In the genomic region with DNA sequence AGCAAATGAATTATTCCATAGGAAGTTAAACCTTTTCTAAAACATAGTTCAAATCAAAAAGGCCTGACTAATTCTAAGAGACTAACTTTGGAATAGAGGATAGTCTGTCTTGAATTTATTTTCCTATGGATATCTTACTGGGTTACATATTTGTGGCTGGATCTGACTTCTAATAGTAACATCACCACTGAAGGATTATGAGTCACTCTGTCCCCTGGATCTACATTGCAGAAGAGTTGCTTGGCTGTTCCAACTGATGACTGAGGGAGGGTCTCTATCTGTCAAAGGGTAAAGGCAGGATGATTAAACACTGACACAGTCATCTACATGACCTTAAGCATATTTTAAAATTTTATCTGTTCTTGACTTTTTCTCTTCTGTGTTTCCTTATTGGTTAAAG, we compare ENCODE assay signal across 14 cellular contexts.
DNase-seq lines count a peak whose midpoint lies in the region; ATAC-seq and FAIRE-seq lines count a peak whose summit lies in the region.
"Had no signal": no experiment of that assay in that cellular context is flagged by ENCODE, and none has a peak within 500 bp of the region (broad histone marks: within the 10 kb centered on the region; RNA-seq: fewer than 3 reads in every experiment).

No MANE protein-coding gene starts in this region.

- peak; percentile 87 for FAIRE-seq in RCC 7860 (lab: Jason Lieb, UNC)

- ATAC-seq in HG02571 (IDR thresholded peaks at IDR 0.05; ENCODE audit: unreplicated experiment), result no peak
- ATAC-seq: activated CD8-positive, alpha-beta T cell treated with anti-CD3 and anti-CD28 coated beads for 36 hours; activated naive CD4-positive, alpha-beta T cell treated with anti-CD3 and anti-CD28 coated beads, Interleukin-2, amount 50 U/mL, for 72 hours; mucosa of descending colon; stimulated activated naive CD8-positive, alpha-beta T cell treated with anti-CD3 and anti-CD28 coated beads, Interleukin-15, amount 100 ng/mL, for 72 hours had no signal

- DNase-seq in EH (ENCODE audit: low read depth) (peak; percentile 93), RCC 7860 (ENCODE audit: low spot score) (peak; percentile 82), dermis microvascular lymphatic vessel endothelial cell (ENCODE audit: low read depth in 2 of 2) (peak; percentile 43 to 66), non-pigmented ciliary epithelial cell (ENCODE audit: low read depth) (peak; percentile 79), SHP77 (lab: John Stamatoyannopoulos, UW) (no peak), KBM-7 (no peak), NCI-H510A treated with DMSO at 0.1 percent for 48 hours (lab: John Stamatoyannopoulos, UW) (no peak)
- DNase-seq: activated CD8-positive, alpha-beta T cell treated with anti-CD3 and anti-CD28 coated beads for 36 hours; Caco-2; H7; mucosa of descending colon; stimulated activated naive CD8-positive, alpha-beta T cell treated with anti-CD3 and anti-CD28 coated beads, Interleukin-15, amount 100 ng/mL, for 72 hours had no signal

- in situ Hi-C loops in KBM-7 (cut with MboI; ENCODE audit: low pct_unique_long_range_greater_than_20kb, low sequenced_read_pairs), result no loop called here

Comparison
In these comparisons a context has a peak if more than half of its experiments do, and no peak if none do; other contexts are left out.
1. DNase-seq: peak in EH (single experiment), RCC 7860 (single experiment), dermis microvascular lymphatic vessel endothelial cell (2 of 2) and non-pigmented ciliary epithelial cell (single experiment); none in SHP77 (0 of 2), KBM-7 (single experiment) and NCI-H510A treated with DMSO at 0.1 percent for 48 hours (single experiment).